Comparison of ENCODE assay signal across 15 cellular contexts in the genomic region with DNA sequence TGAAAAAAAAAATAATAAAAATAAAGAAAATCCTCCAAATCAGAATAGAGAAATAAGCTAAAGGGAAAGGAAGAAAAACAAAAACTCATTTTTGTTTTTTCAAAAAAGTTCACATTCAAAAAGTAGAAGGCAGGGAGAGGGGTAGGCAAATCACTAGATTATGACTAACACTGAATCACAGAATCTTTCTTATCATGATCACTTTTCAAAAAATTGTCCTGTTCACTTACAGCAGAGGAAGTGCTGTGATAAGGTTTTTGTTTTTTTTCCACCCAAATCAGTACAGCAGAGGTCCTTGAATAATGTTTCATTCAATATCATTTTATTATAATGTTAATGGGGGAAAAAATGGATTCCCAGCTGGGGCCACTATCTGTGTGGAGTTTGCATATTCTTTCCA.
"Had no signal": no experiment of that assay in that cellular context is flagged by ENCODE, and none has a peak within 500 bp of the region (broad histone marks: within the 10 kb centered on the region; RNA-seq: fewer than 3 reads in every experiment).

No MANE protein-coding gene starts in this region.

- H2AFZ ChIP-seq: parathyroid adenoma had no signal

- H3K27me3 ChIP-seq: esophagus squamous epithelium, sigmoid colon, spleen, thyroid gland had no signal

- DNase-seq: activated CD4-positive, alpha-beta memory T cell treated with anti-CD3 and anti-CD28 coated beads for 36 hours; activated CD4-positive, alpha-beta T cell treated with anti-CD3 and anti-CD28 coated beads for 4 hours; activated naive CD4-positive, alpha-beta T cell treated with Interleukin-2 at 50 U/mL for 16 hours; activated naive CD8-positive, alpha-beta T cell treated with anti-CD3 and anti-CD28 coated beads, Interleukin-2, amount 10 ng/mL, durations not matched to agents 7 days and 5 days; anterior cingulate cortex; effector CD8-positive, alpha-beta T cell; esophagus squamous epithelium; left cardiac atrium; mesendoderm; natural killer cell; sigmoid colon; spleen; stimulated activated naive B cell treated with anti-CD40 and anti-IgM and Interleukin-4, amounts not matched to agents 10 μg/mL and 1 μg/mL and 100 μg/mL, for 72 hours; thyroid gland had no signal

- H3K4me3 ChIP-seq: esophagus squamous epithelium, sigmoid colon, spleen, thyroid gland had no signal

- H3K27ac ChIP-seq: esophagus squamous epithelium, parathyroid adenoma, sigmoid colon, spleen, thyroid gland had no signal

- ATAC-seq: left cardiac atrium; natural killer cell; stimulated activated naive B cell treated with anti-CD40 and anti-IgM and Interleukin-4, amounts not matched to agents 10 μg/mL and 1 μg/mL and 100 μg/mL, for 72 hours had no signal

- H3K4me1 ChIP-seq: esophagus squamous epithelium, parathyroid adenoma, sigmoid colon, spleen, thyroid gland had no signal

- H3K9ac ChIP-seq: parathyroid adenoma had no signal

- H3K9me3 ChIP-seq: esophagus squamous epithelium, sigmoid colon, spleen, thyroid gland had no signal

- H3K79me2 ChIP-seq: parathyroid adenoma had no signal
